In genomic region chr11:118524757-118525465, GRCh38 we compare ENCODE assay signal across 2 cellular contexts.
TF ChIP-seq lines count a peak whose summit lies in the region.

No MANE protein-coding gene starts in this region.

TF ChIP-seq in liver, 16 proteins besides CTCF, POLR2A, EP300 and RAD21:
- TF ChIP-seq SP1 (IDR thresholded peaks at IDR 0.05) (no peak), FOXA2 (IDR thresholded peaks at IDR 0.05) (no peak), GABPA (IDR thresholded peaks at IDR 0.05 in 1 of 2, conservative IDR thresholded peaks at IDR 0.05 in 1 of 2) (no peak), TAF1 (conservative IDR thresholded peaks at IDR 0.05) (no peak), ATF3 (IDR thresholded peaks at IDR 0.05) (no peak), JUND (IDR thresholded peaks at IDR 0.05) (no peak), ZBTB33 (IDR thresholded peaks at IDR 0.05) (no peak), EGR1 (IDR thresholded peaks at IDR 0.05; ENCODE audit: low read depth in 2 of 2) (no peak), FOXA1 (IDR thresholded peaks at IDR 0.05) (no peak), MAX (IDR thresholded peaks at IDR 0.05) (no peak), HNF4G (IDR thresholded peaks at IDR 0.05) (no peak), REST (IDR thresholded peaks at IDR 0.05) (no peak), NR2F2 (IDR thresholded peaks at IDR 0.05) (no peak), HNF4A (conservative IDR thresholded peaks at IDR 0.05) (no peak), YY1 (IDR thresholded peaks at IDR 0.05) (no peak), RXRA (IDR thresholded peaks at IDR 0.05) (no peak)
TF ChIP-seq in liver: peak in this region for 0.

TF ChIP-seq in HepG2, 621 proteins besides CTCF, POLR2A, EP300 and RAD21:
- TF ChIP-seq RBFOX2 (IDR thresholded peaks at IDR 0.05; ENCODE audit: low read depth, low read length) (no peak), ERF (CRISPR knock-in tag; IDR thresholded peaks at IDR 0.05) (no peak)
TF ChIP-seq in HepG2: peak in this region for 0.
